Comparison of ENCODE assay signal across 2 cellular contexts in the genomic region with DNA sequence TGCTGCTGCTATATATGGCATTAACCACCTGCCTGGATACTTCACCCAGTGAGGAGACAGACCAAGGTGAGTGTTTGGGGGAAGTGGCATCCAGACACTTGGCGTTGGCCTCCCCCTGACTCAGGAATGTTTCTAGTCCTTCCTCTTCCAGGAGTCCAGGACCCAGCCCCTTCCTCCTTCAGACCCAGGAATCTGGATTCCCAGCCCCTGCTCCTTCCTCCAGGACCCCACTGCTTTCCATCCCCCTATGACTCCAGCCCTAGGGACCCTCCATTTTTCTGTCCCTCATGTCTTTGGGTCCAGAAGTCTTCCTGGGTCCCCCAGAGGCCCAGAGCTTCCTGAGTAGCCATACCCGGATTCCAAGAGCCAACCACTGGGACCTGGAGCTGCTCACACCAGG.
TF ChIP-seq lines count a peak whose summit lies in the region.

No MANE protein-coding gene starts in this region.

TF ChIP-seq in HEK293, 187 proteins besides CTCF, POLR2A, EP300 and RAD21:
- no peak for TF ChIP-seq ZNF596 (tag by site-specific recombination; IDR thresholded peaks at IDR 0.05)
- TF ChIP-seq, protein P1, sequence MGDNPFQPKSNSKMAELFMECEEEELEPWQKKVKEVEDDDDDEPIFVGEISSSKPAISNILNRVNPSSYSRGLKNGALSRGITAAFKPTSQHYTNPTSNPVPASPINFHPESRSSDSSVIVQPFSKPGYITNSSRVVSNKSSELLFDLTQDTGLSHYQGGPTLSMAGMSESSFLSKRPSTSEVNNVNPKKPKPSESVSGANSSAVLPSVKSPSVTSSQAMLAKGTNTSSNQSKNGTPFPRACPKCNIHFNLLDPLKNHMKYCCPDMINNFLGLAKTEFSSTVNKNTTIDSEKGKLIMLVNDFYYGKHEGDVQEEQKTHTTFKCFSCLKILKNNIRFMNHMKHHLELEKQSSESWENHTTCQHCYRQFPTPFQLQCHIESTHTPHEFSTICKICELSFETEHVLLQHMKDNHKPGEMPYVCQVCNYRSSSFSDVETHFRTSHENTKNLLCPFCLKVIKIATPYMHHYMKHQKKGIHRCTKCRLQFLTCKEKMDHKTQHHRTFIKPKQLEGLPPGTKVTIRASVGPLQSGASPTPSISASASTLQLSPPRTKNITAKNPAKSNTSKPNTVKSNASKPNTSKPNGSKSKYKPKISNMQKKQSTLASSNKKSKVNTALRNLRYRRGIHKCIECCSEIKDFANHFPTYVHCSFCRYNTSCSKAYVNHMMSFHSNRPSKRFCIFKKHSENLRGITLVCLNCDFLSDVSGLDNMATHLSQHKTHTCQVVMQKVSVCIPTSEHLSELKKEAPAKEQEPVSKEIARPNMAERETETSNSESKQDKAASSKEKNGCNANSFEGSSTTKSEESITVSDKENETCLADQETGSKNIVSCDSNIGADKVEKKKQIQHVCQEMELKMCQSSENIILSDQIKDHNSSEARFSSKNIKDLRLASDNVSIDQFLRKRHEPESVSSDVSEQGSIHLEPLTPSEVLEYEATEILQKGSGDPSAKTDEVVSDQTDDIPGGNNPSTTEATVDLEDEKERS (tag by site-specific recombination; IDR thresholded peaks at IDR 0.05) = no peak
- TF ChIP-seq ZBTB20 (tag by site-specific recombination; IDR thresholded peaks at IDR 0.05) = peak; percentile 91
- no peak for TF ChIP-seq ZNF449 (tag by site-specific recombination; IDR thresholded peaks at IDR 0.05)
- TF ChIP-seq, protein P2, sequence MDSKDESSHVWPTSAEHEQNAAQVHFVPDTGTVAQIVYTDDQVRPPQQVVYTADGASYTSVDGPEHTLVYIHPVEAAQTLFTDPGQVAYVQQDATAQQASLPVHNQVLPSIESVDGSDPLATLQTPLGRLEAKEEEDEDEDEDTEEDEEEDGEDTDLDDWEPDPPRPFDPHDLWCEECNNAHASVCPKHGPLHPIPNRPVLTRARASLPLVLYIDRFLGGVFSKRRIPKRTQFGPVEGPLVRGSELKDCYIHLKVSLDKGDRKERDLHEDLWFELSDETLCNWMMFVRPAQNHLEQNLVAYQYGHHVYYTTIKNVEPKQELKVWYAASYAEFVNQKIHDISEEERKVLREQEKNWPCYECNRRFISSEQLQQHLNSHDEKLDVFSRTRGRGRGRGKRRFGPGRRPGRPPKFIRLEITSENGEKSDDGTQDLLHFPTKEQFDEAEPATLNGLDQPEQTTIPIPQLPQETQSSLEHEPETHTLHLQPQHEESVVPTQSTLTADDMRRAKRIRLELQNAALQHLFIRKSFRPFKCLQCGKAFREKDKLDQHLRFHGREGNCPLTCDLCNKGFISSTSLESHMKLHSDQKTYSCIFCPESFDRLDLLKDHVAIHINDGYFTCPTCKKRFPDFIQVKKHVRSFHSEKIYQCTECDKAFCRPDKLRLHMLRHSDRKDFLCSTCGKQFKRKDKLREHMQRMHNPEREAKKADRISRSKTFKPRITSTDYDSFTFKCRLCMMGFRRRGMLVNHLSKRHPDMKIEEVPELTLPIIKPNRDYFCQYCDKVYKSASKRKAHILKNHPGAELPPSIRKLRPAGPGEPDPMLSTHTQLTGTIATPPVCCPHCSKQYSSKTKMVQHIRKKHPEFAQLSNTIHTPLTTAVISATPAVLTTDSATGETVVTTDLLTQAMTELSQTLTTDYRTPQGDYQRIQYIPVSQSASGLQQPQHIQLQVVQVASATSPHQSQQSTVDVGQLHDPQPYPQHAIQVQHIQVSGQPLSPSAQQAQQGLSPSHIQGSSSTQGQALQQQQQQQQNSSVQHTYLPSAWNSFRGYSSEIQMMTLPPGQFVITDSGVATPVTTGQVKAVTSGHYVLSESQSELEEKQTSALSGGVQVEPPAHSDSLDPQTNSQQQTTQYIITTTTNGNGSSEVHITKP (tag by site-specific recombination; IDR thresholded peaks at IDR 0.05) = peak; percentile 66
- TF ChIP-seq, protein P3, sequence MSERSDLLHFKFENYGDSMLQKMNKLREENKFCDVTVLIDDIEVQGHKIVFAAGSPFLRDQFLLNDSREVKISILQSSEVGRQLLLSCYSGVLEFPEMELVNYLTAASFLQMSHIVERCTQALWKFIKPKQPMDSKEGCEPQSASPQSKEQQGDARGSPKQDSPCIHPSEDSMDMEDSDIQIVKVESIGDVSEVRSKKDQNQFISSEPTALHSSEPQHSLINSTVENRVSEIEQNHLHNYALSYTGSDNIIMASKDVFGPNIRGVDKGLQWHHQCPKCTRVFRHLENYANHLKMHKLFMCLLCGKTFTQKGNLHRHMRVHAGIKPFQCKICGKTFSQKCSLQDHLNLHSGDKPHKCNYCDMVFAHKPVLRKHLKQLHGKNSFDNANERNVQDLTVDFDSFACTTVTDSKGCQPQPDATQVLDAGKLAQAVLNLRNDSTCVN (tag by site-specific recombination; optimal IDR thresholded peaks at IDR 0.05) = no peak

TF ChIP-seq in H1, 55 proteins besides CTCF, POLR2A, EP300 and RAD21:
- no peak for TF ChIP-seq CTBP2 (IDR thresholded peaks at IDR 0.05; ENCODE audit: borderline replicate concordance, insufficient read depth, insufficient read length, low read length)
- TF ChIP-seq KDM1A (IDR thresholded peaks at IDR 0.05; ENCODE audit: borderline replicate concordance, low read length) = no peak
- TF ChIP-seq BACH1 (IDR thresholded peaks at IDR 0.05; ENCODE audit: low read length) = no peak
- no peak for TF ChIP-seq CHD1 (IDR thresholded peaks at IDR 0.05; ENCODE audit: low read depth, low read length)
- no peak for TF ChIP-seq CREB1 (IDR thresholded peaks at IDR 0.05)
- no peak for TF ChIP-seq RXRA (IDR thresholded peaks at IDR 0.05; ENCODE audit: insufficient read depth, low read depth, low read length)
- no peak for TF ChIP-seq CBX5 (IDR thresholded peaks at IDR 0.05; ENCODE audit: low read depth, low read length)
- TF ChIP-seq RFX5 (IDR thresholded peaks at IDR 0.05; ENCODE audit: borderline replicate concordance, low read depth, low read length) = no peak
- TF ChIP-seq BRCA1 (IDR thresholded peaks at IDR 0.05; ENCODE audit: low read depth, low read length) = no peak
